8 cellular contexts compared by ENCODE assay signal in genomic region chr15:60478633-60479360, GRCh38. TPM values are rescaled to one million over a fixed set of nuclear protein-coding genes. Genes with fewer than 3 reads are reported as not detected.
DNase-seq lines count a peak whose midpoint lies in the region; ATAC-seq and TF ChIP-seq lines count a peak whose summit lies in the region.

ICE2 (minus strand) TSS chr15:60479142; CDS start chr15:60477977, 1,165 bp downstream.

- peak within 1 kb of the TSS; percentile 99 for H3K27ac Mint-ChIP-seq in activated T-helper 2 cell treated with anti-CD3 and anti-CD28 coated beads, Interferon-gamma antibody, Interleukin-2, Interleukin-4, amounts not matched to agents 10 μg/mL and 5 μg/mL and 100 μg/mL, durations not matched to agents 14 hours and 24 hours and 36 hours
- peak within 1 kb of the TSS; percentile 99 to 100 (median 100) for H3K27ac Mint-ChIP-seq in naive thymus-derived CD8-positive, alpha-beta T cell

- no peaks in the 10 kb centered on the region for H3K27me3 Mint-ChIP-seq in activated T-helper 2 cell treated with anti-CD3 and anti-CD28 coated beads, Interferon-gamma antibody, Interleukin-2, Interleukin-4, amounts not matched to agents 10 μg/mL and 5 μg/mL and 100 μg/mL, durations not matched to agents 14 hours and 24 hours and 36 hours (ENCODE audit: low read depth)
- peaks cover 0 to 1% (median 0%) of the 10 kb centered on the region in 5 donors for H3K27me3 Mint-ChIP-seq in naive thymus-derived CD8-positive, alpha-beta T cell

- POLR2A ChIA-PET in RWPE1 (lab: Yijun Ruan, JAX; ENCODE audit: low non-redundant PET), result no interaction called here
- POLR2A ChIA-PET in naive thymus-derived CD8-positive, alpha-beta T cell (lab: Charles Lee), result interaction anchor here (0.6 to 1.7 kb wide), 6 partner anchors 16 to 418 kb away, joined by 3 to 6 read pairs (median 4); no protein-coding TSS in a partner anchor

- DNase-seq in EH (ENCODE audit: low read depth) (peak; percentile 94), GOT3 (lab: John Stamatoyannopoulos, UW) (peak; percentile 84), LNCaP clone FGC (ENCODE audit: low read depth) (peak; percentile 82), RWPE1 (ENCODE audit: low spot score) (peak; percentile 94), fibroblast of mammary gland (ENCODE audit: low read depth) (peak; percentile 92)
- DNase-seq in activated T-helper 2 cell treated with anti-CD3 and anti-CD28 coated beads, Interferon-gamma antibody, Interleukin-2, Interleukin-4, amounts not matched to agents 10 μg/mL and 5 μg/mL and 100 μg/mL, durations not matched to agents 14 hours and 24 hours and 36 hours (ENCODE audit: low spot score), result peak; percentile 94
- peak; percentile 87 to 97 (median 94) for DNase-seq in naive thymus-derived CD8-positive, alpha-beta T cell
- DNase-seq in stimulated activated naive CD4-positive, alpha-beta T cell (lab: John Stamatoyannopoulos, UW), result peak; percentile 90 to 95 (median 92)

- no peaks in the 10 kb centered on the region for H3K9me3 Mint-ChIP-seq in activated T-helper 2 cell treated with anti-CD3 and anti-CD28 coated beads, Interferon-gamma antibody, Interleukin-2, Interleukin-4, amounts not matched to agents 10 μg/mL and 5 μg/mL and 100 μg/mL, durations not matched to agents 14 hours and 24 hours and 36 hours
- no peaks in the 10 kb centered on the region for H3K9me3 Mint-ChIP-seq in naive thymus-derived CD8-positive, alpha-beta T cell

- H3K36me3 Mint-ChIP-seq in activated T-helper 2 cell treated with anti-CD3 and anti-CD28 coated beads, Interferon-gamma antibody, Interleukin-2, Interleukin-4, amounts not matched to agents 10 μg/mL and 5 μg/mL and 100 μg/mL, durations not matched to agents 14 hours and 24 hours and 36 hours (ENCODE audit: low read depth), result peaks cover 28% of the 10 kb centered on the region
- H3K36me3 Mint-ChIP-seq in naive thymus-derived CD8-positive, alpha-beta T cell, result peaks cover 5 to 25% (median 7%) of the 10 kb centered on the region in 3 donors

- H3K27ac ChIP-seq in RWPE1, result peak within 1 kb of the TSS; percentile 85

- CTCF ChIA-PET in RWPE1 (lab: Yijun Ruan, JAX), result no interaction called here

- intact Hi-C loops in activated T-helper 2 cell treated with anti-CD3 and anti-CD28 coated beads, Interferon-gamma antibody, Interleukin-2, Interleukin-4, amounts not matched to agents 10 μg/mL and 5 μg/mL and 100 μg/mL, durations not matched to agents 14 hours and 24 hours and 36 hours (cut with micrococcal nuclease), result loop anchor here (1.0 to 2.0 kb wide), 6 partner anchors 42 to 790 kb away; partner anchors contain the start of genes ANXA2 and BNIP2

- TF ChIP-seq CTCF in LNCaP clone FGC (IDR thresholded peaks at IDR 0.05; ENCODE audit: control insufficient read depth, extremely low read depth, insufficient read depth) (0 out of 2 replicates have a peak, but pooled peaks have one; percentile 5), RWPE1 (conservative IDR thresholded peaks at IDR 0.05; ENCODE audit: low read depth) (no peak), fibroblast of mammary gland (conservative IDR thresholded peaks at IDR 0.05; ENCODE audit: control insufficient read depth, insufficient read depth, low read depth, low read length) (no peak)

- peak within 1 kb of the TSS; percentile 66 for H3K4me3 ChIP-seq in LNCaP clone FGC (ENCODE audit: low read depth, low read length)
- peak within 1 kb of the TSS; percentile 73 for H3K4me3 ChIP-seq in fibroblast of mammary gland (ENCODE audit: control insufficient read depth, low read depth, low read length)

- peaks cover 42% of the 10 kb centered on the region for H3K4me1 Mint-ChIP-seq in activated T-helper 2 cell treated with anti-CD3 and anti-CD28 coated beads, Interferon-gamma antibody, Interleukin-2, Interleukin-4, amounts not matched to agents 10 μg/mL and 5 μg/mL and 100 μg/mL, durations not matched to agents 14 hours and 24 hours and 36 hours (ENCODE audit: low read depth)
- H3K4me1 Mint-ChIP-seq in naive thymus-derived CD8-positive, alpha-beta T cell, result peaks cover 23 to 76% (median 70%) of the 10 kb centered on the region in 4 donors

- ATAC-seq in naive thymus-derived CD8-positive, alpha-beta T cell, result peak; percentile 88 to 93

- H3K4me3 Mint-ChIP-seq in activated T-helper 2 cell treated with anti-CD3 and anti-CD28 coated beads, Interferon-gamma antibody, Interleukin-2, Interleukin-4, amounts not matched to agents 10 μg/mL and 5 μg/mL and 100 μg/mL, durations not matched to agents 14 hours and 24 hours and 36 hours (ENCODE audit: low read depth), result peak within 1 kb of the TSS; percentile 97
- peak within 1 kb of the TSS; percentile 93 to 100 (median 97) for H3K4me3 Mint-ChIP-seq in naive thymus-derived CD8-positive, alpha-beta T cell

RNA-seq across cellular contexts. Expression of gene ICE2, which starts in this region (rescaled TPM):
- 48.0 and 50.4 TPM in 2 replicates for total RNA-seq in activated T-helper 2 cell treated with anti-CD3 and anti-CD28 coated beads, Interferon-gamma antibody, Interleukin-2, Interleukin-4, amounts not matched to agents 10 μg/mL and 5 μg/mL and 100 μg/mL, durations not matched to agents 14 hours and 24 hours and 36 hours
- total RNA-seq in naive thymus-derived CD8-positive, alpha-beta T cell, result 10 to 100 TPM; 64.2 to 70.4 TPM
- polyA plus RNA-seq in naive thymus-derived CD8-positive, alpha-beta T cell, result 10 to 100 TPM; 68.6 to 71.4 (median 69.2) TPM

Comparison
In these comparisons a context has a peak if more than half of its experiments do, and no peak if none do; other contexts are left out.
1. Peak in every context shown above with its lines: DNase-seq, ATAC-seq, H3K4me3 ChIP-seq and H3K27ac ChIP-seq.